Comparison of ENCODE assay signal across 23 cellular contexts in genomic region chr6:164296411-164296810, GRCh38.
A peak's percentile ranks its signal among the peaks of the same experiment; 100 is the strongest.
DNase-seq lines count a peak whose midpoint lies in the region; ATAC-seq and TF ChIP-seq lines count a peak whose summit lies in the region.
"Had no signal": no experiment of that assay in that cellular context is flagged by ENCODE, and none has a peak within 500 bp of the region (broad histone marks: within the 10 kb centered on the region; RNA-seq: fewer than 3 reads in every experiment).

No MANE protein-coding gene starts in this region.

- intact Hi-C loops in sigmoid colon (cut with DNase I): no loop called here

- in situ Hi-C loops in brain microvascular endothelial cell (cut with HindIII; ENCODE audit: low pct_ligation_motif_present, low sequenced_read_pairs): no loop called here

- no peak for TF ChIP-seq EP300 in sigmoid colon (IDR thresholded peaks at IDR 0.05)

- peaks cover 0 to 2% (median 0%) of the 10 kb centered on the region in 4 donors for H3K9me3 ChIP-seq in sigmoid colon
- H3K9me3 ChIP-seq: BE2C had no signal

- H3K27ac ChIP-seq in brain microvascular endothelial cell: no peak overlapping the region
- no peak overlapping the region for H3K27ac ChIP-seq in sigmoid colon
- H3K27ac ChIP-seq: RWPE1 had no signal

- TF ChIP-seq POLR2A in sigmoid colon (IDR thresholded peaks at IDR 0.05): no peak

- no peaks in the 10 kb centered on the region for H3K4me1 ChIP-seq in sigmoid colon
- H3K4me1 ChIP-seq: BE2C had no signal

- no peaks in the 10 kb centered on the region for H3K27me3 ChIP-seq in brain microvascular endothelial cell (replicated peaks)
- no peaks in the 10 kb centered on the region for H3K27me3 ChIP-seq in sigmoid colon
- H3K27me3 ChIP-seq: BE2C had no signal

- H3K4me3 ChIP-seq in brain microvascular endothelial cell (ENCODE audit: low read depth, low read length) (no peak overlapping the region), fibroblast of the aortic adventitia (ENCODE audit: low read depth, low read length) (no peak overlapping the region), sigmoid colon (no peak overlapping the region)

- 83 to 86% methylated on average over 4 of the region's 4 CpGs for WGBS in sigmoid colon, 2 donors

- no peak for TF ChIP-seq CTCF in brain microvascular endothelial cell (IDR thresholded peaks at IDR 0.05; ENCODE audit: low read depth, low read length, missing control alignments)
- no peak for TF ChIP-seq CTCF in fibroblast of the aortic adventitia (IDR thresholded peaks at IDR 0.05; ENCODE audit: insufficient read depth, low read length)
- TF ChIP-seq CTCF in sigmoid colon (IDR thresholded peaks at IDR 0.05): no peak

- H3K36me3 ChIP-seq in brain microvascular endothelial cell (replicated peaks) (no peaks in the 10 kb centered on the region), sigmoid colon (no peaks in the 10 kb centered on the region)
- H3K36me3 ChIP-seq: BE2C had no signal

- DNase-seq in LHCN-M2 (ENCODE audit: low read depth): peak; percentile 78
- peak; percentile 69 for DNase-seq in brain microvascular endothelial cell
- peak; percentile 53 for DNase-seq in fibroblast of the aortic adventitia (ENCODE audit: low read depth)
- DNase-seq in sigmoid colon: no peak
- no peak for DNase-seq in AG20443 (ENCODE audit: low spot score)
- DNase-seq in medulla oblongata (ENCODE audit: extremely low spot score): no peak
- DNase-seq: BE2C; CD8-positive, alpha-beta memory T cell; DMS 273 treated with DMSO at 0.1 percent for 48 hours; DMS79; GF-D8; Karpas-422; MV-4-11; NCI-H1105 treated with DMSO at 0.1 percent for 48 hours; NCI-H146; NCI-H1930; NCI-H2107; NCI-H524 treated with DMSO at 0.1 percent for 48 hours; NCI-H82; SHP77 had no signal

- ATAC-seq in GM18873 (IDR thresholded peaks at IDR 0.05; ENCODE audit: low FRiP score, unreplicated experiment): no peak
- ATAC-seq: HepG2 had no signal

Comparison
In these comparisons a context has a peak if more than half of its experiments do, and no peak if none do; other contexts are left out.
1. DNase-seq: peak in LHCN-M2 (single experiment), brain microvascular endothelial cell (single experiment) and fibroblast of the aortic adventitia (single experiment); none in sigmoid colon (single experiment), AG20443 (single experiment) and medulla oblongata (single experiment).